ENCODE assay signal across 25 cellular contexts in the genomic region with DNA sequence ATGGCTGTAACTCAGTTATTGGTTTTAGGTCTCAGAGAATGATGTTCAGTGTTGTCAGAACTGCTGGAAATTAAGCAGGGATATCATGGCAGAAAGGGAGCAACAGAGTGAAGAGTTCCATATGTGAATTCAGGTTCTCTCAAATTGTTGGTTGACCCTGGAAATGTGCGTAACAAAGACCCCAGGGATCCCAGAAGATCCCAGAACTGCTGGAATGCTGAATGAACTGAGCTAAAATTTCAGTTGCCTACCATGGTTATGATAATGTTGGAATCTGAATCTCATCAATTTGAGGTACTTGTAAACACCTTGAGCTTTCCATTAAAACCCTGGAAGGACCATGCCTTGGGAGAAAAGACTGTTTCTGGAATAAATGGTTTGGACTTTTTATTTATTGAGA.
"Had no signal": no experiment of that assay in that cellular context is flagged by ENCODE, and none has a peak within 500 bp of the region (broad histone marks: within the 10 kb centered on the region; RNA-seq: fewer than 3 reads in every experiment).

No MANE protein-coding gene starts in this region.

- ATAC-seq: Panc1, PC-3, T-cell had no signal

- DNase-seq: KBM-7, MV-4-11, NCI-H1048, NCI-H1105 treated with DMSO at 0.1 percent for 48 hours, NCI-H1417 treated with DMSO at 0.1 percent for 48 hours, NCI-H146, NCI-H187, NCI-H2029, NCI-H2081 treated with DMSO at 0.1 percent for 48 hours, NCI-H2171, NCI-H226, NCI-H446, NCI-H510A, NCI-H524 treated with DMSO at 0.1 percent for 48 hours, NCI-H69, NCI-H774, PC-3, SHP77, SK-N-SH, SW 1271, T-cell had no signal

- FAIRE-seq: HTR-8/SVneo had no signal

- H3K9me3 Mint-ChIP-seq: T-cell had no signal

- H3K9ac ChIP-seq: SK-N-SH had no signal

- H3K4me3 Mint-ChIP-seq: T-cell had no signal

- H3K27ac Mint-ChIP-seq: T-cell had no signal

- H3K9me3 ChIP-seq: SK-N-SH had no signal

- H3K27ac ChIP-seq: HL-60, RWPE1 had no signal

- H3K27me3 Mint-ChIP-seq: T-cell had no signal

- H3K4me2 ChIP-seq: SK-N-SH had no signal

- H3K4me1 Mint-ChIP-seq: T-cell had no signal
